ENCODE assay signal across 19 cellular contexts in genomic region chr1:60849401-60849800, GRCh38.
A peak's percentile ranks its signal among the peaks of the same experiment; 100 is the strongest.
DNase-seq lines count a peak whose midpoint lies in the region; ATAC-seq, FAIRE-seq and TF ChIP-seq lines count a peak whose summit lies in the region.
"Had no signal": no experiment of that assay in that cellular context is flagged by ENCODE, and none has a peak within 500 bp of the region (broad histone marks: within the 10 kb centered on the region; RNA-seq: fewer than 3 reads in every experiment).

No MANE protein-coding gene starts in this region.

- H2BK12ac ChIP-seq in H9 (ENCODE audit: insufficient read length, low read depth, low read length): no peak overlapping the region
- H2BK12ac ChIP-seq in H1 (ENCODE audit: low read depth, low read length): no peak overlapping the region

- H4K91ac ChIP-seq in H9 (ENCODE audit: insufficient read length, low read depth, low read length) (no peak overlapping the region), H1 (replicated peaks; ENCODE audit: insufficient read length, low read length) (no peak overlapping the region)

- no peak for TF ChIP-seq CTCF in H9 (conservative IDR thresholded peaks at IDR 0.05)
- no peak for TF ChIP-seq CTCF in H1 (IDR thresholded peaks at IDR 0.05; ENCODE audit: control extremely low read depth in 1 of 3, insufficient read depth in 1 of 3, low read depth in 1 of 3, low read length in 3 of 3)

- H3K27ac Mint-ChIP-seq in H9: peak overlapping the region in 2 of 3 experiments; percentile 71 to 72; a peak in 4 of 7 replicates
- H3K27ac Mint-ChIP-seq: CD4-positive, alpha-beta memory T cell had no signal

- DNase-seq in H9: no peak
- DNase-seq in NT2/D1 (ENCODE audit: low read depth, low spot score): peak; percentile 70
- peak in 1 of 2 experiments; percentile 29 for DNase-seq in H1 (ENCODE audit: low read depth in 1 of 2, low spot score in 2 of 2)
- no peak for DNase-seq in head of caudate nucleus
- DNase-seq: 8988T; CD4-positive, alpha-beta memory T cell; DMS153; DMS79; GDM1; GOT3 had no signal

- H2BK5ac ChIP-seq in H9 (ENCODE audit: insufficient read length, low read length) (no peak overlapping the region), H1 (ENCODE audit: low read depth, low read length) (peak overlapping the region; percentile 79; the same call in 1 of the 2 replicates)

- H3K9me3 ChIP-seq in H9 (ENCODE audit: control insufficient read depth, low read depth, low read length): no peaks in the 10 kb centered on the region
- peaks cover 14% of the 10 kb centered on the region; the same call in 1 of the 2 replicates for H3K9me3 ChIP-seq in NT2/D1 (ENCODE audit: insufficient read depth, low read length)
- H3K9me3 ChIP-seq in H1 (ENCODE audit: insufficient read depth in 2 of 2, low read depth in 1 of 2, low read length in 1 of 2): peaks cover 0 to 7% of the 10 kb centered on the region in 2 experiments; a peak in 2 of 4 replicates
- H3K9me3 ChIP-seq in iPS-20b (ENCODE audit: insufficient read depth, low read depth, low read length): peaks cover 11% of the 10 kb centered on the region; the same call in 1 of the 2 replicates

- H3K27ac ChIP-seq in H9 (ENCODE audit: insufficient read length, low read depth, low read length) (peak overlapping the region; percentile 82), H1 (ENCODE audit: low read depth, low read length) (no peak overlapping the region; the same call in 1 of the 2 replicates), iPS-20b (ENCODE audit: low read length) (peak overlapping the region; percentile 88)
- H3K27ac ChIP-seq: BLaER1, KMS-11 had no signal

- H4K8ac ChIP-seq in H9 (replicated peaks; ENCODE audit: insufficient read length, low read depth, low read length) (no peak overlapping the region), H1 (ENCODE audit: extremely low read depth, insufficient read depth, low read length) (no peak overlapping the region)

- H3K4me1 Mint-ChIP-seq in H9: peaks cover 21 to 22% of the 10 kb centered on the region in 2 experiments
- H3K4me1 Mint-ChIP-seq: CD14-positive monocyte; CD4-positive, alpha-beta memory T cell had no signal

- H3K14ac ChIP-seq in H9 (ENCODE audit: insufficient read depth, low read length) (no peak overlapping the region), H1 (ENCODE audit: insufficient read length) (no peak overlapping the region)

- H3K27me3 Mint-ChIP-seq in H9 (ENCODE audit: low read depth): peaks cover 3% of the 10 kb centered on the region; the same call in 1 of the 2 replicates

- ATAC-seq in GM18519 (IDR thresholded peaks at IDR 0.05; ENCODE audit: low FRiP score, unreplicated experiment): no peak
- ATAC-seq in HG03175 (IDR thresholded peaks at IDR 0.05; ENCODE audit: unreplicated experiment): no peak

- H3K36me3 Mint-ChIP-seq in H9 (ENCODE audit: insufficient read depth in 1 of 3, low read depth in 3 of 3): peaks cover 26 to 30% (median 27%) of the 10 kb centered on the region in 3 experiments
- H3K36me3 Mint-ChIP-seq: CD14-positive monocyte; CD4-positive, alpha-beta memory T cell had no signal

- no peak overlapping the region for H3K56ac ChIP-seq in H9 (ENCODE audit: insufficient read length, low read depth, low read length)
- no peak overlapping the region for H3K56ac ChIP-seq in H1 (replicated peaks; ENCODE audit: insufficient read length, low read depth, low read length)

- H3K79me1 ChIP-seq in H9 (ENCODE audit: insufficient read depth, low read depth, low read length, poor library complexity, severe bottlenecking): no peaks in the 10 kb centered on the region
- H3K79me1 ChIP-seq in H1 (ENCODE audit: low read depth, low read length): no peaks in the 10 kb centered on the region

- no peak overlapping the region for H4K5ac ChIP-seq in H9 (ENCODE audit: insufficient read length, low read depth, low read length)
- H4K5ac ChIP-seq in H1 (ENCODE audit: insufficient read length, low read depth, low read length): peak overlapping the region; percentile 97

- FAIRE-seq in H1 (lab: Jason Lieb, UNC): peak; percentile 45
- FAIRE-seq: GM12892, GM18507 had no signal

- H3K18ac ChIP-seq in H9 (ENCODE audit: insufficient read length, low read depth, low read length) (no peak overlapping the region), H1 (ENCODE audit: extremely low read depth, low read length) (no peak overlapping the region)

- no peak overlapping the region for H2AFZ ChIP-seq in H9 (ENCODE audit: low read length)
- H2AFZ ChIP-seq in H1 (ENCODE audit: low read length): no peak overlapping the region

- CTCF ChIA-PET in H1 (lab: Charles Lee; ENCODE audit: partially characterized antibody): interaction anchor here (0.7 to 4.4 kb wide), 18 partner anchors 8 to 307 kb away, joined by 3 to 42 read pairs (median 4); no protein-coding TSS in a partner anchor

- H3K23me2 ChIP-seq in H9 (ENCODE audit: insufficient read length, low read depth, low read length, poor library complexity, severe bottlenecking): no peaks in the 10 kb centered on the region
- H3K23me2 ChIP-seq in H1 (ENCODE audit: low read depth, low read length): no peaks in the 10 kb centered on the region

- peaks cover 30 to 32% of the 10 kb centered on the region in 2 experiments for H3K9me3 Mint-ChIP-seq in H9

- H3K9ac ChIP-seq in H9 (ENCODE audit: extremely low read depth, insufficient read length, low read length) (no peak overlapping the region), NT2/D1 (ENCODE audit: insufficient read length, low read depth) (no peak overlapping the region), H1 (replicated peaks in 1 of 4; ENCODE audit: extremely low read depth in 1 of 4, low read depth in 3 of 4, low read length in 3 of 4) (no peak overlapping the region), iPS-20b (ENCODE audit: low read depth, low read length) (peak overlapping the region; percentile 57; the same call in 1 of the 2 replicates)
- H3K9ac ChIP-seq: BLaER1, KMS-11 had no signal

- H2BK15ac ChIP-seq in H9 (ENCODE audit: low read depth, low read length) (no peak overlapping the region), H1 (ENCODE audit: low read length) (no peak overlapping the region)

- POLR2A ChIA-PET in H1 (lab: Charles Lee; ENCODE audit: partially characterized antibody): interaction anchor here (0.6 to 2.6 kb wide), 2 partner anchors 66 to 194 kb away, joined by 3 to 14 read pairs; no protein-coding TSS in a partner anchor

- no peak overlapping the region for H3K4me2 ChIP-seq in H9 (ENCODE audit: insufficient read depth, insufficient read length, low read length)
- peak overlapping the region in 1 of 2 experiments; percentile 31; a peak in 1 of 4 replicates for H3K4me2 ChIP-seq in H1 (ENCODE audit: insufficient read depth in 1 of 2, low read depth in 2 of 2, low read length in 2 of 2)
- H3K4me2 ChIP-seq: BLaER1, KMS-11 had no signal

- no peak overlapping the region for H3T11ph ChIP-seq in H9 (ENCODE audit: low read length)

- peaks cover 7% of the 10 kb centered on the region for H3K4me1 ChIP-seq in H9 (ENCODE audit: insufficient read depth, low read length)
- no peaks in the 10 kb centered on the region for H3K4me1 ChIP-seq in NT2/D1 (ENCODE audit: insufficient read depth, insufficient read length)
- peaks cover 0 to 5% (median 2%) of the 10 kb centered on the region in 4 experiments; a peak in 5 of 7 replicates for H3K4me1 ChIP-seq in H1 (replicated peaks in 1 of 4; ENCODE audit: control insufficient read depth in 3 of 4, insufficient read depth in 4 of 4, low read length in 3 of 4)
- H3K4me1 ChIP-seq in iPS-20b (ENCODE audit: insufficient read depth, low read length): peaks cover 20% of the 10 kb centered on the region; the same call in 1 of the 2 replicates
- H3K4me1 ChIP-seq: BLaER1, HAP-1 had no signal

- H3K36me3 ChIP-seq in NT2/D1 (ENCODE audit: insufficient read depth, insufficient read length, low read length) (no peaks in the 10 kb centered on the region), H1 (ENCODE audit: control insufficient read depth in 2 of 4, insufficient read depth in 4 of 4, low read length in 3 of 4) (peaks cover 0 to 3% (median 0%) of the 10 kb centered on the region in 4 experiments; a peak in 2 of 8 replicates), iPS-20b (ENCODE audit: insufficient read depth, low read depth, low read length) (no peaks in the 10 kb centered on the region; the same call in 1 of the 2 replicates)
- H3K36me3 ChIP-seq: BLaER1, HAP-1 had no signal

- H3K4me3 ChIP-seq in NT2/D1 (ENCODE audit: insufficient read length, low read depth): no peak overlapping the region
- peak overlapping the region in 1 of 4 experiments; percentile 28; a peak in 1 of 8 replicates for H3K4me3 ChIP-seq in H1 (ENCODE audit: extremely low read depth in 1 of 4, insufficient read depth in 2 of 4, low read depth in 3 of 4, low read length in 4 of 4)
- H3K4me3 ChIP-seq in iPS-20b (ENCODE audit: low read length): peak overlapping the region; percentile 32; the same call in 1 of the 2 replicates
- H3K4me3 ChIP-seq: BLaER1, HAP-1 had no signal

- H3K23ac ChIP-seq in H9 (ENCODE audit: insufficient read length, low read depth, low read length) (no peak overlapping the region), H1 (ENCODE audit: insufficient read length) (no peak overlapping the region)

- no peak overlapping the region for H3K4ac ChIP-seq in H9 (ENCODE audit: low read depth, low read length)
- H3K4ac ChIP-seq in H1 (replicated peaks; ENCODE audit: insufficient read length, low read depth, low read length): no peak overlapping the region

- H3K27me3 ChIP-seq in H9 (ENCODE audit: insufficient read depth, low read length) (no peaks in the 10 kb centered on the region), NT2/D1 (ENCODE audit: insufficient read depth, insufficient read length) (no peaks in the 10 kb centered on the region), H1 (replicated peaks in 1 of 4; ENCODE audit: control insufficient read depth in 3 of 4, extremely low read depth in 1 of 4, insufficient read depth in 3 of 4, low read length in 3 of 4) (no peaks in the 10 kb centered on the region), iPS-20b (ENCODE audit: insufficient read depth, low read length) (no peaks in the 10 kb centered on the region)
- H3K27me3 ChIP-seq: BLaER1 had no signal

- H4K20me1 ChIP-seq in H9 (ENCODE audit: control insufficient read depth, insufficient read depth, insufficient read length) (no peaks in the 10 kb centered on the region), H1 (replicated peaks in 1 of 2; ENCODE audit: control insufficient read depth in 1 of 2, insufficient read depth in 2 of 2, low read length in 2 of 2) (no peaks in the 10 kb centered on the region)
- H4K20me1 ChIP-seq: BLaER1 had no signal

- H2BK120ac ChIP-seq in H9 (ENCODE audit: low read depth, low read length, poor library complexity, severe bottlenecking) (no peak overlapping the region), H1 (replicated peaks; ENCODE audit: low read depth, low read length) (peak overlapping the region; percentile 88)

- no peak for TF ChIP-seq EP300 in H1 (IDR thresholded peaks at IDR 0.05; ENCODE audit: borderline replicate concordance in 1 of 2, low read depth in 2 of 2, low read length in 2 of 2)

- intact Hi-C loops in head of caudate nucleus (cut with DNase I): no loop called here

- H3K79me2 ChIP-seq in H9 (ENCODE audit: insufficient read depth, low read length): no peaks in the 10 kb centered on the region
- no peaks in the 10 kb centered on the region for H3K79me2 ChIP-seq in H1 (ENCODE audit: control insufficient read depth in 1 of 2, insufficient read depth in 2 of 2, low read length in 2 of 2)

- H2BK20ac ChIP-seq in H9 (ENCODE audit: low read depth, low read length, poor library complexity, severe bottlenecking) (no peak overlapping the region), H1 (ENCODE audit: low read length) (no peak overlapping the region)

- TF ChIP-seq POLR2A in H1 (IDR thresholded peaks at IDR 0.05; ENCODE audit: control extremely low read depth in 1 of 2, low read depth in 2 of 2, low read length in 2 of 2): no peak

- H2AK5ac ChIP-seq in H9 (ENCODE audit: insufficient read length, low read length) (no peak overlapping the region), H1 (ENCODE audit: low read depth, low read length) (no peak overlapping the region)

- no peak for TF ChIP-seq RAD21 in H1 (IDR thresholded peaks at IDR 0.05 in 1 of 2, conservative IDR thresholded peaks at IDR 0.05 in 1 of 2; ENCODE audit: low read depth in 2 of 2, low read length in 2 of 2)

- H3K4me3 Mint-ChIP-seq in H9: no peak overlapping the region; a peak in 1 of 5 replicates
- H3K4me3 Mint-ChIP-seq: CD14-positive monocyte; CD4-positive, alpha-beta memory T cell had no signal
